Comparison of ENCODE assay signal across 1 cellular context in genomic region chr18:40380657-40381441, GRCh38.
TF ChIP-seq lines count a peak whose summit lies in the region.

No MANE protein-coding gene starts in this region.

TF ChIP-seq in SK-N-SH treated with all-trans-retinoic acid at 6 μM for 48 hours, 23 proteins besides CTCF, POLR2A, EP300 and RAD21 (continued from another document):
- TF ChIP-seq ZNF565 (CRISPR knock-in tag; conservative IDR thresholded peaks at IDR 0.05; ENCODE audit: low read depth) (no peak), ZC3H10 (CRISPR knock-in tag; IDR thresholded peaks at IDR 0.05) (no peak), ARNTL (CRISPR knock-in tag; IDR thresholded peaks at IDR 0.05; ENCODE audit: borderline replicate concordance, low read depth) (no peak), SNAI2 (CRISPR knock-in tag; IDR thresholded peaks at IDR 0.05) (no peak), PATZ1 (CRISPR knock-in tag; IDR thresholded peaks at IDR 0.05; ENCODE audit: borderline replicate concordance) (no peak), OSR1 (CRISPR knock-in tag; IDR thresholded peaks at IDR 0.05) (no peak), TOX (CRISPR knock-in tag; IDR thresholded peaks at IDR 0.05; ENCODE audit: borderline replicate concordance) (no peak), ZNF8 (CRISPR knock-in tag; IDR thresholded peaks at IDR 0.05) (no peak), ISL1 (CRISPR knock-in tag; IDR thresholded peaks at IDR 0.05) (no peak), ZFP3 (CRISPR knock-in tag; IDR thresholded peaks at IDR 0.05) (no peak), GLIS3 (CRISPR knock-in tag; IDR thresholded peaks at IDR 0.05) (no peak)
